Comparison of ENCODE assay signal across 1 cellular context in genomic region chr22:35736166-35736565, GRCh38.
TF ChIP-seq lines count a peak whose summit lies in the region.

No MANE protein-coding gene starts in this region.

TF ChIP-seq in WTC11, 78 proteins besides CTCF, POLR2A, EP300 and RAD21 (continued from another document):
- TF ChIP-seq ZSCAN18 (CRISPR knock-in tag; IDR thresholded peaks at IDR 0.05) (no peak), PRRX2 (CRISPR knock-in tag; IDR thresholded peaks at IDR 0.05) (no peak), E2F4 (CRISPR knock-in tag; IDR thresholded peaks at IDR 0.05; ENCODE audit: borderline replicate concordance, low read depth) (no peak), ZNF425 (CRISPR knock-in tag; conservative IDR thresholded peaks at IDR 0.05) (no peak), MLX (CRISPR knock-in tag; IDR thresholded peaks at IDR 0.05) (no peak), ZNF138 (CRISPR knock-in tag; conservative IDR thresholded peaks at IDR 0.05) (no peak)
TF ChIP-seq in WTC11: peak in this region for 0.
